ENCODE assay signal across 1 cellular context in the genomic region with DNA sequence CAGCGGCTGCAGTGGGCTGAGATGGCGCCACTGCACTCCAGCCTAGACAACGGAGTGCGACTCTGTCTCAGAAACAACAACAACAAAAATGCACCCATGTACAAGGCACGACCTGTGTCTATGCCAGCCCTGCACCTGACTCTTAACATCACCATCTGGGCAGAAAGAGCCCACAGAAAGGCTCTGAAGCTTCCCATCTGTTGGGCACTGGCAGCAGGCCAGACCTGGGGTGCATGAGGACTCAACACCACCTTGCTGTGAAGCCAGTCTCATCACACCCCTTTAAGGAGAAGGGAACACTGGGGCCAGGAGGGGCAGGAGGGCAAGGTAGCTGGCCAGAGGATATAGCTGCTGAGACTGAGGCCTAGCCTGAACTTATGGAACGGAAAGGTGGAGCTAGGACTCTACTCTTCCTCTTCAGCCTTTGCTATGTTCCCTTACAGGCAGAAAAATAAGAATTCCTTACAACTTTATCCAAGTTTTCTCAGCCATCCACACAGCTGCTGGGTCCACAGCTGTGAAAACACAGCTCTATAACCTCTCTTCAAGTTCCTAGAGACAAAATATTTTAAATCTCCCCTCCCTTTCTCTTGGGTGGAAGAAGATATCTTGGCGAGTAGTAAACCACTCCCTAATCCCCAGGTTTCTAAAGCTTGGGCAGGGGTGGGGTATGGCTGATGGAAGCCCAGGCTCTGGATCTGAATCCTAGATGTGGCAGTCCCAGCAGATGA.
TF ChIP-seq lines count a peak whose summit lies in the region.

No MANE protein-coding gene starts in this region.

TF ChIP-seq in IMR-90, 13 proteins besides CTCF, POLR2A, EP300 and RAD21:
- TF ChIP-seq BHLHE40 (IDR thresholded peaks at IDR 0.05; ENCODE audit: low read depth, low read length), result no peak
- no peak for TF ChIP-seq MAFK (IDR thresholded peaks at IDR 0.05; ENCODE audit: low read depth, low read length)
- no peak for TF ChIP-seq MXI1 (IDR thresholded peaks at IDR 0.05; ENCODE audit: borderline replicate concordance, low read depth, low read length)
- no peak for TF ChIP-seq CHD1 (IDR thresholded peaks at IDR 0.05; ENCODE audit: low read depth, low read length)
- no peak for TF ChIP-seq MAZ (IDR thresholded peaks at IDR 0.05; ENCODE audit: borderline replicate concordance, low read depth, low read length)
- no peak for TF ChIP-seq RCOR1 (IDR thresholded peaks at IDR 0.05; ENCODE audit: insufficient replicate concordance, low read length)
- TF ChIP-seq, protein P1, sequence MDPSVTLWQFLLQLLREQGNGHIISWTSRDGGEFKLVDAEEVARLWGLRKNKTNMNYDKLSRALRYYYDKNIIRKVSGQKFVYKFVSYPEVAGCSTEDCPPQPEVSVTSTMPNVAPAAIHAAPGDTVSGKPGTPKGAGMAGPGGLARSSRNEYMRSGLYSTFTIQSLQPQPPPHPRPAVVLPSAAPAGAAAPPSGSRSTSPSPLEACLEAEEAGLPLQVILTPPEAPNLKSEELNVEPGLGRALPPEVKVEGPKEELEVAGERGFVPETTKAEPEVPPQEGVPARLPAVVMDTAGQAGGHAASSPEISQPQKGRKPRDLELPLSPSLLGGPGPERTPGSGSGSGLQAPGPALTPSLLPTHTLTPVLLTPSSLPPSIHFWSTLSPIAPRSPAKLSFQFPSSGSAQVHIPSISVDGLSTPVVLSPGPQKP (IDR thresholded peaks at IDR 0.05; ENCODE audit: borderline replicate concordance, low read depth, low read length), result no peak
- TF ChIP-seq CEBPB (IDR thresholded peaks at IDR 0.05; ENCODE audit: low read depth, low read length), result no peak
- TF ChIP-seq, protein P2, sequence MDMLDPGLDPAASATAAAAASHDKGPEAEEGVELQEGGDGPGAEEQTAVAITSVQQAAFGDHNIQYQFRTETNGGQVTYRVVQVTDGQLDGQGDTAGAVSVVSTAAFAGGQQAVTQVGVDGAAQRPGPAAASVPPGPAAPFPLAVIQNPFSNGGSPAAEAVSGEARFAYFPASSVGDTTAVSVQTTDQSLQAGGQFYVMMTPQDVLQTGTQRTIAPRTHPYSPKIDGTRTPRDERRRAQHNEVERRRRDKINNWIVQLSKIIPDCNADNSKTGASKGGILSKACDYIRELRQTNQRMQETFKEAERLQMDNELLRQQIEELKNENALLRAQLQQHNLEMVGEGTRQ (IDR thresholded peaks at IDR 0.05; ENCODE audit: low read depth, low read length), result no peak
- TF ChIP-seq NFE2L2 (IDR thresholded peaks at IDR 0.05; ENCODE audit: low read depth, low read length), result no peak
- no peak for TF ChIP-seq RFX5 (IDR thresholded peaks at IDR 0.05; ENCODE audit: low read depth, low read length)
- no peak for TF ChIP-seq SMC3 (IDR thresholded peaks at IDR 0.05; ENCODE audit: low read depth, low read length)
- TF ChIP-seq FOS (IDR thresholded peaks at IDR 0.05; ENCODE audit: low read depth, low read length), result no peak
